2 cellular contexts compared by ENCODE assay signal in the genomic region with DNA sequence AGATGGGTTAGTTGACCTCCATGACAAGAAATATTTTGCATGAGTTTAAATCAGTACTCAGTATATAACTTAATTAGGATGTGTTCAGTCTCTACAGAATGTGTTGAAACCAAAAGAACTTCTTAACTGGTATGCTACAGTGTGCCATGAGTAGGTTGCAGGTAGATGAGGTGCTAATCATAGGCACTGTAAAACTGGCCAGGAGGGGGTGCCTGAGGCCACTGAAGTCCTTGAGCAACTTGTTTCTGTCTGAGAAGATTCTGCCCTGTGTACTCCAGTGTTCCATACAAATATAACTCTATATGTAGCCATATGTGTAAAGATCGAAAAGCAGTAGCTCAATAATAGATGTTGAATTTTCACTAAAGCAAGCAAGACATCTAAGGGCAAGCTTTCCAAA.
TF ChIP-seq lines count a peak whose summit lies in the region.

No MANE protein-coding gene starts in this region.

TF ChIP-seq in SK-N-SH, 30 proteins besides CTCF, POLR2A, EP300 and RAD21 (continued from another document):
- TF ChIP-seq FOXM1 (IDR thresholded peaks at IDR 0.05; ENCODE audit: low read depth) (no peak), TAF1 (IDR thresholded peaks at IDR 0.05; ENCODE audit: borderline replicate concordance, low read depth, low read length) (no peak), MEF2A (IDR thresholded peaks at IDR 0.05; ENCODE audit: borderline replicate concordance, low read depth) (no peak)
- TF ChIP-seq, protein P1, sequence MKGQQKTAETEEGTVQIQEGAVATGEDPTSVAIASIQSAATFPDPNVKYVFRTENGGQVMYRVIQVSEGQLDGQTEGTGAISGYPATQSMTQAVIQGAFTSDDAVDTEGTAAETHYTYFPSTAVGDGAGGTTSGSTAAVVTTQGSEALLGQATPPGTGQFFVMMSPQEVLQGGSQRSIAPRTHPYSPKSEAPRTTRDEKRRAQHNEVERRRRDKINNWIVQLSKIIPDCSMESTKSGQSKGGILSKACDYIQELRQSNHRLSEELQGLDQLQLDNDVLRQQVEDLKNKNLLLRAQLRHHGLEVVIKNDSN (IDR thresholded peaks at IDR 0.05; ENCODE audit: borderline replicate concordance, low read depth) = no peak
TF ChIP-seq in SK-N-SH: peak in this region for 0.

TF ChIP-seq in endothelial cell of umbilical vein, 7 proteins besides CTCF, POLR2A, EP300 and RAD21 (continued from another document):
- TF ChIP-seq, protein P2, sequence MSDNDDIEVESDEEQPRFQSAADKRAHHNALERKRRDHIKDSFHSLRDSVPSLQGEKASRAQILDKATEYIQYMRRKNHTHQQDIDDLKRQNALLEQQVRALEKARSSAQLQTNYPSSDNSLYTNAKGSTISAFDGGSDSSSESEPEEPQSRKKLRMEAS (IDR thresholded peaks at IDR 0.05; ENCODE audit: insufficient read depth, insufficient read length) = no peak
- TF ChIP-seq JUN (IDR thresholded peaks at IDR 0.05; ENCODE audit: borderline replicate concordance, insufficient read depth, insufficient read length, low read depth) (no peak), MYC (IDR thresholded peaks at IDR 0.05; ENCODE audit: low read depth, low read length) (no peak), EZH2 (IDR thresholded peaks at IDR 0.05; ENCODE audit: borderline replicate concordance, low read depth, low read length, severe bottlenecking) (no peak), GATA2 (IDR thresholded peaks at IDR 0.05; ENCODE audit: insufficient read depth, insufficient read length, low read depth, low read length) (no peak), FOS (IDR thresholded peaks at IDR 0.05; ENCODE audit: borderline replicate concordance, insufficient read depth, low read length) (no peak)
